Comparison of ENCODE assay signal across 2 cellular contexts in genomic region chrX:2901367-2902036, GRCh38.
TF ChIP-seq lines count a peak whose summit lies in the region.

No MANE protein-coding gene starts in this region.

TF ChIP-seq in HEK293, 187 proteins besides CTCF, POLR2A, EP300 and RAD21:
- TF ChIP-seq SETDB1 (IDR thresholded peaks at IDR 0.05; ENCODE audit: insufficient read length, low read length) (peak; percentile 24), ZBTB21 (tag by site-specific recombination; IDR thresholded peaks at IDR 0.05) (peak; percentile 32; the same call in 1 of the 2 replicates), ZBTB7A (tag by site-specific recombination; IDR thresholded peaks at IDR 0.05; ENCODE audit: low read depth) (no peak), TRIM28 (IDR thresholded peaks at IDR 0.05; ENCODE audit: borderline replicate concordance, low read length) (peak; percentile 11; the same call in 1 of the 2 replicates)

TF ChIP-seq in HepG2, 621 proteins besides CTCF, POLR2A, EP300 and RAD21:
- no peak for TF ChIP-seq HNRNPK (IDR thresholded peaks at IDR 0.05; ENCODE audit: low read depth, low read length, poor library complexity, severe bottlenecking)
- TF ChIP-seq SMAD1 (CRISPR knock-in tag; IDR thresholded peaks at IDR 0.05; ENCODE audit: borderline replicate concordance, low read depth) = no peak
- no peak for TF ChIP-seq CREB3 (CRISPR knock-in tag; IDR thresholded peaks at IDR 0.05)
- TF ChIP-seq SRF (IDR thresholded peaks at IDR 0.05; ENCODE audit: low read depth, low read length) = peak; percentile 55; the same call in 1 of the 2 replicates
- no peak for TF ChIP-seq ZNF251 (CRISPR knock-in tag; IDR thresholded peaks at IDR 0.05)
- TF ChIP-seq ATF7 (IDR thresholded peaks at IDR 0.05) = 0 out of 2 replicates have a peak, but pooled peaks have one; percentile 19
- TF ChIP-seq ATF7 (CRISPR knock-in tag; IDR thresholded peaks at IDR 0.05) = no peak
- TF ChIP-seq, protein P1, sequence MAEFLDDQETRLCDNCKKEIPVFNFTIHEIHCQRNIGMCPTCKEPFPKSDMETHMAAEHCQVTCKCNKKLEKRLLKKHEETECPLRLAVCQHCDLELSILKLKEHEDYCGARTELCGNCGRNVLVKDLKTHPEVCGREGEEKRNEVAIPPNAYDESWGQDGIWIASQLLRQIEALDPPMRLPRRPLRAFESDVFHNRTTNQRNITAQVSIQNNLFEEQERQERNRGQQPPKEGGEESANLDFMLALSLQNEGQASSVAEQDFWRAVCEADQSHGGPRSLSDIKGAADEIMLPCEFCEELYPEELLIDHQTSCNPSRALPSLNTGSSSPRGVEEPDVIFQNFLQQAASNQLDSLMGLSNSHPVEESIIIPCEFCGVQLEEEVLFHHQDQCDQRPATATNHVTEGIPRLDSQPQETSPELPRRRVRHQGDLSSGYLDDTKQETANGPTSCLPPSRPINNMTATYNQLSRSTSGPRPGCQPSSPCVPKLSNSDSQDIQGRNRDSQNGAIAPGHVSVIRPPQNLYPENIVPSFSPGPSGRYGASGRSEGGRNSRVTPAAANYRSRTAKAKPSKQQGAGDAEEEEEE (CRISPR knock-in tag; IDR thresholded peaks at IDR 0.05; ENCODE audit: borderline replicate concordance) = no peak
- TF ChIP-seq ZNF253 (CRISPR knock-in tag; IDR thresholded peaks at IDR 0.05; ENCODE audit: borderline replicate concordance) = no peak
